ENCODE assay signal across 10 cellular contexts in the genomic region with DNA sequence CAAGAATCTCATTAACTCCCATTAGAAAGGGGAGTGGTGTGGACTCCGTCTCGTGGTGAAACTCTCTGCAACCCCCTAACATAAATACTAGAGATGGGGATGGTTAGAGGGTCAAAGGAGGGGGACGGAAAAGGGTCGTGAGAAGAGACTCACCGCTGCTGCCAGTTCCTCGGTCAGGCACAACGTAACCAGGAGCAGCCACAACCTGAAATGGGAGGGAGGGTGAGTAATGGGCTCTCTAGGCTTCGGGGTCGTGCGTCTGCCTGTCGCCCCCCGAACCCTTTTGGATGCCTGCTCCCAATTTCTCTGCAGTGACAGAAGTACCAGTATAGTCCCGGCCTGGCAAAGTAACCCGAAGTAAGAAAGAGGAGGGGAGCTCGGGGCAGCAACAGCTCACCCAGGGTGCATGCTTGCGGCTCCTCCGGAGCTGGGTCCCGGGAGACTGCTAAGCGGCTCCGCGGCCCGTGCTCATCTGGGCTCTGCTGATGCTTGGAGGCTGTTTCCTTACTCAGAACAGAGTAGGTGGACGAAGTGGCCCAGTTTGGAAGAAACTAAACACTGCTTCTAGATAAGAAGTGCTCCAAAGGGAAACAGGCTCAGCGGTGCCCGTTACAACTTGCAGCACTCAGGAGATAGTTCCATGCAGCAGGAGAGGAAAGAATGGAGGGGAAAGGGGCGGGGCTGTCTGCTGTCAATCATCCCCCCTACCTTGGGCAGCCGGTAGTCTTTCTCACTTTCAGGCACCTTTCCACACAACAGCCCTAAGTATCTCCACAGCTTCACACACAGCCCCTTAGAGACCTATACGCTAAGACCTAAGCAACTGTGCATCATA. TPM values are rescaled to one million over a fixed set of nuclear protein-coding genes. Genes with fewer than 3 reads are reported as not detected.
DNase-seq lines count a peak whose midpoint lies in the region; ATAC-seq, FAIRE-seq and TF ChIP-seq lines count a peak whose summit lies in the region.
"Had no signal": no experiment of that assay in that cellular context is flagged by ENCODE, and none has a peak within 500 bp of the region (broad histone marks: within the 10 kb centered on the region; RNA-seq: fewer than 3 reads in every experiment).

A gene (minus strand): TSS at position 634 of the 835 bp plus-strand sequence. CDS start 226 bp downstream, at position 408.

- H3K4me3 Mint-ChIP-seq in osteocyte (ENCODE audit: unreplicated experiment) (peak within 1 kb of the TSS; percentile 97), CD14-positive monocyte (peak within 1 kb of the TSS in 1 of 2 donors; percentile 89)

- no peaks in the 10 kb centered on the region for H3K27me3 ChIP-seq in RWPE2 (ENCODE audit: insufficient read depth, poor library complexity, severe bottlenecking)

- H3K4me1 ChIP-seq in RWPE2 (ENCODE audit: insufficient read depth, poor library complexity, severe bottlenecking): no peaks in the 10 kb centered on the region

- H3K27me3 Mint-ChIP-seq in osteocyte (ENCODE audit: unreplicated experiment): no peaks in the 10 kb centered on the region
- H3K27me3 Mint-ChIP-seq in CD14-positive monocyte (ENCODE audit: low read depth in 3 of 3): peaks cover 31 to 37% (median 36%) of the 10 kb centered on the region in 3 donors

- no peak for FAIRE-seq in urothelium cell line (lab: Jason Lieb, UNC)

- peak; percentile 72 for ATAC-seq in RWPE2 (ENCODE audit: low read depth)

- H3K36me3 ChIP-seq in RWPE2 (ENCODE audit: low read depth): peaks cover 15% of the 10 kb centered on the region

- intact Hi-C loops in CD14-positive monocyte (cut with micrococcal nuclease): no loop called here

- H3K36me3 Mint-ChIP-seq in osteocyte (ENCODE audit: unreplicated experiment): no peaks in the 10 kb centered on the region
- H3K36me3 Mint-ChIP-seq in CD14-positive monocyte: no peaks in the 10 kb centered on the region

- H3K27ac Mint-ChIP-seq in osteocyte (ENCODE audit: unreplicated experiment) (peak within 1 kb of the TSS; percentile 94), CD14-positive monocyte (peak within 1 kb of the TSS in 1 of 7 donors; percentile 66)

- peak within 1 kb of the TSS; percentile 77 for H3K27ac ChIP-seq in RWPE2 (ENCODE audit: poor library complexity, severe bottlenecking)
- H3K27ac ChIP-seq: SK-N-MC had no signal

- H3K4me1 Mint-ChIP-seq in osteocyte (ENCODE audit: unreplicated experiment) (peaks cover 54% of the 10 kb centered on the region), CD14-positive monocyte (peaks cover 6% of the 10 kb centered on the region)

- DNase-seq in DMS53 treated with DMSO at 0.1 percent for 48 hours (lab: John Stamatoyannopoulos, UW; ENCODE audit: unreplicated experiment) (peak; percentile 16), RWPE2 (ENCODE audit: low spot score) (peak; percentile 44), foreskin fibroblast (peak in 1 of 2 donors; percentile 38), osteocyte (ENCODE audit: extremely low spot score, unreplicated experiment) (no peak), CD14-positive monocyte (ENCODE audit: low spot score) (no peak), urothelium cell line (ENCODE audit: low spot score) (no peak), NCI-H1694 treated with DMSO at 0.1 percent for 48 hours (lab: John Stamatoyannopoulos, UW) (no peak)
- no peak for DNase-seq in activated CD8-positive, alpha-beta memory T cell treated with anti-CD3 and anti-CD28 coated beads, Interleukin-2, amount 50 U/mL, for 4 hours
- DNase-seq: stimulated activated CD4-positive, alpha-beta T cell treated with anti-CD3 and anti-CD28 coated beads, Interleukin-1b, Interleukin-23, amount 100 ng/mL, for 48 hours had no signal

- H3K4me3 ChIP-seq in RWPE2 (ENCODE audit: severe bottlenecking): peak within 1 kb of the TSS; percentile 51
- H3K4me3 ChIP-seq in foreskin fibroblast (ENCODE audit: low read depth in 1 of 2, low read length in 2 of 2): peak within 1 kb of the TSS; percentile 67 to 74

- no peaks in the 10 kb centered on the region for H3K9me3 ChIP-seq in RWPE2 (ENCODE audit: severe bottlenecking)

- TF ChIP-seq CTCF in RWPE2 (IDR thresholded peaks at IDR 0.05; ENCODE audit: poor library complexity, severe bottlenecking): no peak
- TF ChIP-seq CTCF in foreskin fibroblast (IDR thresholded peaks at IDR 0.05; ENCODE audit: low read depth, low read length): no peak
- TF ChIP-seq CTCF in osteocyte (IDR thresholded peaks at IDR 0.05): no peak
- TF ChIP-seq CTCF in CD14-positive monocyte (IDR thresholded peaks at IDR 0.05): no peak

- no peaks in the 10 kb centered on the region for H3K9me3 Mint-ChIP-seq in osteocyte (ENCODE audit: unreplicated experiment)
- H3K9me3 Mint-ChIP-seq in CD14-positive monocyte: peaks cover 0 to 6% (median 2%) of the 10 kb centered on the region in 7 donors

RNA-seq across cellular contexts. Expression of the gene that starts here (rescaled TPM):
- total RNA-seq in osteocyte: 36.2 and 36.9 TPM in 2 replicates
- polyA plus RNA-seq in CD14-positive monocyte: not detected

Comparison
In these comparisons a context has a peak if more than half of its experiments do, and no peak if none do; other contexts are left out.
1. DNase-seq: peak in DMS53 treated with DMSO at 0.1 percent for 48 hours (single experiment) and RWPE2 (single experiment); none in osteocyte (single experiment), CD14-positive monocyte (single experiment), urothelium cell line (single experiment), NCI-H1694 treated with DMSO at 0.1 percent for 48 hours (single experiment) and activated CD8-positive, alpha-beta memory T cell treated with anti-CD3 and anti-CD28 coated beads, Interleukin-2, amount 50 U/mL, for 4 hours (single experiment).